In genomic region chr1:7385471-7386225, GRCh38 we compare ENCODE assay signal across 17 cellular contexts.
DNase-seq lines count a peak whose midpoint lies in the region; ATAC-seq and TF ChIP-seq lines count a peak whose summit lies in the region.
"Had no signal": no experiment of that assay in that cellular context is flagged by ENCODE, and none has a peak within 500 bp of the region (broad histone marks: within the 10 kb centered on the region; RNA-seq: fewer than 3 reads in every experiment).

No MANE protein-coding gene starts in this region.

- ATAC-seq in GM21360 (IDR thresholded peaks at IDR 0.05; ENCODE audit: unreplicated experiment), result no peak
- ATAC-seq: activated CD4-positive, alpha-beta T cell treated with anti-CD3 and anti-CD28 coated beads for 36 hours; body of pancreas; HCT116; K562; natural killer cell treated with Interleukin-12 subunit alpha and Interleukin-12 subunit beta and Interleukin-15 and Interleukin-18, amount 100 ng/mL, for 72 hours had no signal

- peaks cover 3% of the 10 kb centered on the region for H3K27me3 Mint-ChIP-seq in nephron progenitor cell (ENCODE audit: low read depth, poor library complexity)

- peaks cover 58% of the 10 kb centered on the region for H3K4me1 Mint-ChIP-seq in nephron progenitor cell
- H3K4me1 Mint-ChIP-seq: activated CD4-positive, alpha-beta T cell treated with anti-CD3 and anti-CD28 coated beads for 36 hours; CD8-positive, alpha-beta memory T cell had no signal

- no peaks in the 10 kb centered on the region for H3K36me3 Mint-ChIP-seq in nephron progenitor cell (ENCODE audit: low read depth)
- H3K36me3 Mint-ChIP-seq: CD8-positive, alpha-beta memory T cell; natural killer cell treated with Interleukin-12 subunit alpha and Interleukin-12 subunit beta and Interleukin-15 and Interleukin-18, amount 100 ng/mL, for 72 hours had no signal

- peak overlapping the region; percentile 45 for H3K27ac Mint-ChIP-seq in nephron progenitor cell
- H3K27ac Mint-ChIP-seq: activated CD4-positive, alpha-beta T cell treated with anti-CD3 and anti-CD28 coated beads for 36 hours; CD8-positive, alpha-beta memory T cell; natural killer cell treated with Interleukin-12 subunit alpha and Interleukin-12 subunit beta and Interleukin-15 and Interleukin-18, amount 100 ng/mL, for 72 hours had no signal

- peaks cover 3% of the 10 kb centered on the region for H3K9me3 Mint-ChIP-seq in nephron progenitor cell
- H3K9me3 Mint-ChIP-seq: natural killer cell treated with Interleukin-12 subunit alpha and Interleukin-12 subunit beta and Interleukin-15 and Interleukin-18, amount 100 ng/mL, for 72 hours had no signal

- TF ChIP-seq CTCF in colonic mucosa (IDR thresholded peaks at IDR 0.05) (no peak), nephron progenitor cell (IDR thresholded peaks at IDR 0.05) (no peak), RWPE1 (conservative IDR thresholded peaks at IDR 0.05; ENCODE audit: low read depth) (no peak)

- H3K36me3 ChIP-seq in colonic mucosa, result no peaks in the 10 kb centered on the region

- intact Hi-C loops in colonic mucosa (cut with DNase I), result no loop called here

- no peak overlapping the region for H3K4me3 ChIP-seq in colonic mucosa
- H3K4me3 ChIP-seq: body of pancreas, K562 had no signal

- no peaks in the 10 kb centered on the region for H3K27me3 ChIP-seq in colonic mucosa
- H3K27me3 ChIP-seq: body of pancreas had no signal

- H3K27ac ChIP-seq in colonic mucosa, result no peak overlapping the region
- no peak overlapping the region for H3K27ac ChIP-seq in RWPE1
- H3K27ac ChIP-seq: body of pancreas had no signal

- DNase-seq in activated CD8-positive, alpha-beta memory T cell treated with anti-CD3 and anti-CD28 coated beads for 24 hours, result peak; percentile 24
- DNase-seq in activated CD8-positive, alpha-beta memory T cell treated with anti-CD3 and anti-CD28 coated beads, Interleukin-2, amount 50 U/mL, for 4 hours, result no peak
- DNase-seq in colonic mucosa (peak; percentile 12), nephron progenitor cell (no peak), ureter (ENCODE audit: low spot score) (peak; percentile 14), NCI-H2196 treated with DMSO at 0.1 percent for 48 hours (lab: John Stamatoyannopoulos, UW; ENCODE audit: unreplicated experiment) (no peak), RWPE1 (ENCODE audit: low spot score) (no peak)
- DNase-seq: activated CD4-positive, alpha-beta T cell treated with anti-CD3 and anti-CD28 coated beads for 36 hours; activated effector memory CD4-positive, alpha-beta T cell treated with Interleukin-2 at 50 U/mL for 16 hours; body of pancreas; CD8-positive, alpha-beta memory T cell; NCI-H146; OCI-M1 had no signal

- no peak overlapping the region for H3K9ac ChIP-seq in colonic mucosa (ENCODE audit: low read depth in 2 of 2, low read length in 2 of 2)

- H3K4me3 Mint-ChIP-seq in nephron progenitor cell, result no peak overlapping the region
- H3K4me3 Mint-ChIP-seq: activated CD4-positive, alpha-beta T cell treated with anti-CD3 and anti-CD28 coated beads for 36 hours; CD8-positive, alpha-beta memory T cell; natural killer cell treated with Interleukin-12 subunit alpha and Interleukin-12 subunit beta and Interleukin-15 and Interleukin-18, amount 100 ng/mL, for 72 hours had no signal

- POLR2A ChIA-PET in RWPE1 (lab: Yijun Ruan, JAX; ENCODE audit: low non-redundant PET), result no interaction called here

- no peaks in the 10 kb centered on the region for H3K9me3 ChIP-seq in colonic mucosa

- no peaks in the 10 kb centered on the region for H3K4me1 ChIP-seq in colonic mucosa

- CTCF ChIA-PET in RWPE1 (lab: Yijun Ruan, JAX), result no interaction called here

Comparison
In these comparisons a context has a peak if more than half of its experiments do, and no peak if none do; other contexts are left out.
1. DNase-seq: peak in activated CD8-positive, alpha-beta memory T cell treated with anti-CD3 and anti-CD28 coated beads for 24 hours (single experiment), colonic mucosa (single experiment) and ureter (single experiment); none in activated CD8-positive, alpha-beta memory T cell treated with anti-CD3 and anti-CD28 coated beads, Interleukin-2, amount 50 U/mL, for 4 hours (single experiment), nephron progenitor cell (single experiment), NCI-H2196 treated with DMSO at 0.1 percent for 48 hours (single experiment) and RWPE1 (single experiment).